Comparison of ENCODE assay signal across 27 cellular contexts in the genomic region with DNA sequence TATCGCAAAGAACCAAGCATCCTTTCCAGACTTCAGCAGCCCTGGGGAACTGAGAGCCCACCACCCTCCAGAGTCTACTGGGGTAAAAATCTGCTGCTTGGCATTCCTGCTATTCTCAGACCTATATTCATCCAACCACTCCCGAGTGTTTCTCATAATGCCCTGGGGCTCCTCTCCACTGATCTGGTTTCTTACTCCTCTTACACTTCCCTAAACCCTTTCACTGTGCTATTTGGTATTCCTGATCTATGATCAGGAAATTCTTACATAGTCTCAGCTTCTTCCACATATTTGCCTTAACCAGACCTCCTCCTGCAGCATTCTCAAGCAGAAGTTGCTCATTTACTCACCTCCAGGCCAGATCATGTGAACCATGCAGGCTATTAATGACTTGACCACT.
"Had no signal": no experiment of that assay in that cellular context is flagged by ENCODE, and none has a peak within 500 bp of the region (broad histone marks: within the 10 kb centered on the region; RNA-seq: fewer than 3 reads in every experiment).

No MANE protein-coding gene starts in this region.

- H3K4me3 ChIP-seq: adrenal gland, body of pancreas, esophagus squamous epithelium had no signal

- H3K9me3 ChIP-seq: adrenal gland, body of pancreas, esophagus squamous epithelium had no signal

- H3K4me1 ChIP-seq: adrenal gland, body of pancreas, esophagus squamous epithelium had no signal

- DNase-seq: activated B cell treated with CpG ODN at 0.5 μM for 24 hours; activated CD4-positive, alpha-beta memory T cell treated with anti-CD3 and anti-CD28 coated beads for 36 hours; activated CD4-positive, alpha-beta T cell treated with anti-CD3 and anti-CD28 coated beads for 48 hours; activated CD8-positive, alpha-beta memory T cell treated with anti-CD3 and anti-CD28 coated beads, Interleukin-2, amount 10 ng/mL, durations not matched to agents 7 days and 5 days; activated CD8-positive, alpha-beta memory T cell treated with anti-CD3 and anti-CD28 coated beads, Interleukin-2, amount 50 U/mL, for 4 hours; activated CD8-positive, alpha-beta T cell treated with anti-CD3 and anti-CD28 coated beads, Interleukin-2, amount 10 ng/mL, durations not matched to agents 7 days and 5 days; activated effector memory CD4-positive, alpha-beta T cell treated with anti-CD3 and anti-CD28 coated beads, Interleukin-2, amount 50 U/mL, for 16 hours; activated naive CD4-positive, alpha-beta T cell treated with anti-CD3 and anti-CD28 coated beads for 36 hours; activated naive CD8-positive, alpha-beta T cell treated with anti-CD3 and anti-CD28 coated beads for 36 hours; activated naive CD8-positive, alpha-beta T cell treated with anti-CD3 and anti-CD28 coated beads, Interleukin-2, amount 50 U/mL, for 24 hours; activated T-cell treated with anti-CD3 and anti-CD28 coated beads, Interleukin-2, amount 50 U/mL, for 1 hour; activated T-cell treated with anti-CD3 and anti-CD28 coated beads, Interleukin-2, amount 50 U/mL, for 48 hours; adrenal gland; amygdala; aorta; body of pancreas; caudate nucleus; cortex of kidney; dermis blood vessel endothelial cell; effector CD4-positive, alpha-beta T cell; effector memory CD8-positive, alpha-beta T cell; esophagus squamous epithelium; SW 1271; T-cell; T-helper 9 cell; WERI-Rb-1 had no signal

- H3K27me3 ChIP-seq: adrenal gland, body of pancreas, esophagus squamous epithelium had no signal

- H3K36me3 ChIP-seq: adrenal gland, esophagus squamous epithelium, WERI-Rb-1 had no signal

- H3K27ac ChIP-seq: adrenal gland, body of pancreas, epithelial cell of prostate, esophagus squamous epithelium, WERI-Rb-1 had no signal
